1 cellular context compared by ENCODE assay signal in the genomic region with DNA sequence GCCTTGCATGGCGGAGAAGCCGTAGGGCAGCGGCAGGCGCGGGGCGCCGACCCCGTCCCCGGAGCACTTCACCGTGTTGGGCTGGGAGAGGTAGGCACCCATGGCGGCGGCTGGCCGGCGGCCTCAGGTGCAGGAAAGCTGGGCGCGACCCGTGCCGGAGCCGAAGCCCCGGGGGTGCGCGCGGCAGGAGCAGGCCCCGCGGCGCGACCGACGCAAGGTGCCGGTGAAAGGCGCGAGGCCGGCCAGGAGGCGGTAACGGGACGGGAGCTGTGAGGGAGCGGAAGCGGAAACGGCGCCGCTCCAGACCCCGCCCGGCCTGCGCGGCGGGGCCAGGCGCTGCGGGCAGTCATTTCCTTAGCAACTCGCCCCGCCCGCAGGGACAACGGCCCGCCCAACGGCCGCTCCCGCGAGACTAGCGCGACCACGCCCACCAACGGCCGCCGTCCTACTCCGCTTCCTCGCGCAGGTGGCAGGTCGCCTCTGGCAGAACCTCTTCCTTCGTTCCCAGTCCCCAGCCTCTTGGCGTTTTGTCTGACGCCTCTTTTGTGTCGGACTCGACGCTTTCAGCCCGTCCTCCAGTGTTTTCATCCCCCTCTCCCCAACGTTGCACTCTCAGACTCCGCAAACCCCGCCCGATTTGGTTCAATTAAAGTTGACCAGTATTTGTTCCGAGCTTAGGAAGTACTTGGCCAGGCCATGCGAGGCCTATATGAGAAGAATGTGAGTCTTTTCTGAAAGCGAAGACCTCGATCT.
A peak's percentile ranks its signal among the peaks of the same experiment; 100 is the strongest.
TF ChIP-seq lines count a peak whose summit lies in the region.

Gene PPM1G, minus strand, starts transcription at position 271 of the 753 bp plus-strand sequence. Its CDS starts 169 bp downstream, at position 102.

TF ChIP-seq in HepG2, 621 proteins besides CTCF, POLR2A, EP300 and RAD21 (continued from another document and continues in another):
- TF ChIP-seq ZNF318 (CRISPR knock-in tag; IDR thresholded peaks at IDR 0.05), result peak; percentile 18; the same call in 1 of the 2 replicates
- TF ChIP-seq ZNF577 (CRISPR knock-in tag; IDR thresholded peaks at IDR 0.05; ENCODE audit: borderline replicate concordance, low read depth), result peak; percentile 83
- peak; percentile 48 for TF ChIP-seq NCOA2 (CRISPR knock-in tag; IDR thresholded peaks at IDR 0.05)
- TF ChIP-seq LBX2 (CRISPR knock-in tag; IDR thresholded peaks at IDR 0.05; ENCODE audit: borderline replicate concordance), result peak; percentile 84; the same call in 1 of the 2 replicates
- no peak; the same call in none of the 2 replicates for TF ChIP-seq RFXAP (CRISPR knock-in tag; IDR thresholded peaks at IDR 0.05; ENCODE audit: borderline replicate concordance)
- TF ChIP-seq, protein P1, sequence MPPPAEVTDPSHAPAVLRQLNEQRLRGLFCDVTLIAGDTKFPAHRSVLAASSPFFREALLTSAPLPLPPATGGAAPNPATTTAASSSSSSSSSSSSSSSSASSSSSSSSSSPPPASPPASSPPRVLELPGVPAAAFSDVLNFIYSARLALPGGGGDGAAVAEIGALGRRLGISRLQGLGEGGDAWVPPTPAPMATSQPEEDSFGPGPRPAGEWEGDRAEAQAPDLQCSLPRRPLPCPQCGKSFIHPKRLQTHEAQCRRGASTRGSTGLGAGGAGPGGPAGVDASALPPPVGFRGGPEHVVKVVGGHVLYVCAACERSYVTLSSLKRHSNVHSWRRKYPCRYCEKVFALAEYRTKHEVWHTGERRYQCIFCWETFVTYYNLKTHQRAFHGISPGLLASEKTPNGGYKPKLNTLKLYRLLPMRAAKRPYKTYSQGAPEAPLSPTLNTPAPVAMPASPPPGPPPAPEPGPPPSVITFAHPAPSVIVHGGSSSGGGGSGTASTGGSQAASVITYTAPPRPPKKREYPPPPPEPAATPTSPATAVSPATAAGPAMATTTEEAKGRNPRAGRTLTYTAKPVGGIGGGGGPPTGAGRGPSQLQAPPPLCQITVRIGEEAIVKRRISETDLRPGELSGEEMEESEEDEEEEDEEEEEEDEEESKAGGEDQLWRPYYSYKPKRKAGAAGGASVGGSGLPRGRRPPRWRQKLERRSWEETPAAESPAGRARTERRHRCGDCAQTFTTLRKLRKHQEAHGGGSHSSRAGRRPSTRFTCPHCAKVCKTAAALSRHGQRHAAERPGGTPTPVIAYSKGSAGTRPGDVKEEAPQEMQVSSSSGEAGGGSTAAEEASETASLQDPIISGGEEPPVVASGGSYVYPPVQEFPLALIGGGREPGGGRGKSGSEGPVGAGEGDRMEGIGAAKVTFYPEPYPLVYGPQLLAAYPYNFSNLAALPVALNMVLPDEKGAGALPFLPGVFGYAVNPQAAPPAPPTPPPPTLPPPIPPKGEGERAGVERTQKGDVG (CRISPR knock-in tag; IDR thresholded peaks at IDR 0.05; ENCODE audit: borderline replicate concordance), result no peak
- TF ChIP-seq, protein P2, sequence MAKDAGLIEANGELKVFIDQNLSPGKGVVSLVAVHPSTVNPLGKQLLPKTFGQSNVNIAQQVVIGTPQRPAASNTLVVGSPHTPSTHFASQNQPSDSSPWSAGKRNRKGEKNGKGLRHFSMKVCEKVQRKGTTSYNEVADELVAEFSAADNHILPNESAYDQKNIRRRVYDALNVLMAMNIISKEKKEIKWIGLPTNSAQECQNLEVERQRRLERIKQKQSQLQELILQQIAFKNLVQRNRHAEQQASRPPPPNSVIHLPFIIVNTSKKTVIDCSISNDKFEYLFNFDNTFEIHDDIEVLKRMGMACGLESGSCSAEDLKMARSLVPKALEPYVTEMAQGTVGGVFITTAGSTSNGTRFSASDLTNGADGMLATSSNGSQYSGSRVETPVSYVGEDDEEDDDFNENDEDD (CRISPR knock-in tag; IDR thresholded peaks at IDR 0.05; ENCODE audit: borderline replicate concordance), result peak; percentile 92
- peak; percentile 56; the same call in 1 of the 2 replicates for TF ChIP-seq ZHX1 (CRISPR knock-in tag; IDR thresholded peaks at IDR 0.05; ENCODE audit: low read depth)
- TF ChIP-seq SUZ12 (IDR thresholded peaks at IDR 0.05; ENCODE audit: low read depth, low read length), result no peak
- TF ChIP-seq RARG (CRISPR knock-in tag; IDR thresholded peaks at IDR 0.05; ENCODE audit: low read depth), result peak; percentile 75; the same call in 1 of the 2 replicates
- TF ChIP-seq ZFP37 (CRISPR knock-in tag; IDR thresholded peaks at IDR 0.05; ENCODE audit: borderline replicate concordance), result peak; percentile 90; the same call in 1 of the 2 replicates
- TF ChIP-seq, protein P3, sequence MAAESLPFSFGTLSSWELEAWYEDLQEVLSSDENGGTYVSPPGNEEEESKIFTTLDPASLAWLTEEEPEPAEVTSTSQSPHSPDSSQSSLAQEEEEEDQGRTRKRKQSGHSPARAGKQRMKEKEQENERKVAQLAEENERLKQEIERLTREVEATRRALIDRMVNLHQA (CRISPR knock-in tag; IDR thresholded peaks at IDR 0.05), result no peak
- peak; percentile 84 for TF ChIP-seq GZF1 (CRISPR knock-in tag; IDR thresholded peaks at IDR 0.05)
- peak; percentile 53; the same call in 1 of the 2 replicates for TF ChIP-seq KDM2A (CRISPR knock-in tag; IDR thresholded peaks at IDR 0.05; ENCODE audit: borderline replicate concordance, low read depth)
- TF ChIP-seq, protein P4, sequence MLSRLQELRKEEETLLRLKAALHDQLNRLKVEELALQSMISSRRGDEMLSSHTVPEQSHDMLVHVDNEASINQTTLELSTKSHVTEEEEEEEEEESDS (CRISPR knock-in tag; IDR thresholded peaks at IDR 0.05; ENCODE audit: borderline replicate concordance), result peak; percentile 73; the same call in 1 of the 2 replicates
- TF ChIP-seq PRPF4 (IDR thresholded peaks at IDR 0.05; ENCODE audit: low read depth, low read length, poor library complexity, severe bottlenecking), result no peak
- TF ChIP-seq GATA4 (IDR thresholded peaks at IDR 0.05; ENCODE audit: borderline replicate concordance, low read depth), result peak; percentile 84
- TF ChIP-seq SIX1 (CRISPR knock-in tag; IDR thresholded peaks at IDR 0.05; ENCODE audit: borderline replicate concordance), result peak; percentile 47; the same call in 1 of the 2 replicates
- TF ChIP-seq, protein P5, sequence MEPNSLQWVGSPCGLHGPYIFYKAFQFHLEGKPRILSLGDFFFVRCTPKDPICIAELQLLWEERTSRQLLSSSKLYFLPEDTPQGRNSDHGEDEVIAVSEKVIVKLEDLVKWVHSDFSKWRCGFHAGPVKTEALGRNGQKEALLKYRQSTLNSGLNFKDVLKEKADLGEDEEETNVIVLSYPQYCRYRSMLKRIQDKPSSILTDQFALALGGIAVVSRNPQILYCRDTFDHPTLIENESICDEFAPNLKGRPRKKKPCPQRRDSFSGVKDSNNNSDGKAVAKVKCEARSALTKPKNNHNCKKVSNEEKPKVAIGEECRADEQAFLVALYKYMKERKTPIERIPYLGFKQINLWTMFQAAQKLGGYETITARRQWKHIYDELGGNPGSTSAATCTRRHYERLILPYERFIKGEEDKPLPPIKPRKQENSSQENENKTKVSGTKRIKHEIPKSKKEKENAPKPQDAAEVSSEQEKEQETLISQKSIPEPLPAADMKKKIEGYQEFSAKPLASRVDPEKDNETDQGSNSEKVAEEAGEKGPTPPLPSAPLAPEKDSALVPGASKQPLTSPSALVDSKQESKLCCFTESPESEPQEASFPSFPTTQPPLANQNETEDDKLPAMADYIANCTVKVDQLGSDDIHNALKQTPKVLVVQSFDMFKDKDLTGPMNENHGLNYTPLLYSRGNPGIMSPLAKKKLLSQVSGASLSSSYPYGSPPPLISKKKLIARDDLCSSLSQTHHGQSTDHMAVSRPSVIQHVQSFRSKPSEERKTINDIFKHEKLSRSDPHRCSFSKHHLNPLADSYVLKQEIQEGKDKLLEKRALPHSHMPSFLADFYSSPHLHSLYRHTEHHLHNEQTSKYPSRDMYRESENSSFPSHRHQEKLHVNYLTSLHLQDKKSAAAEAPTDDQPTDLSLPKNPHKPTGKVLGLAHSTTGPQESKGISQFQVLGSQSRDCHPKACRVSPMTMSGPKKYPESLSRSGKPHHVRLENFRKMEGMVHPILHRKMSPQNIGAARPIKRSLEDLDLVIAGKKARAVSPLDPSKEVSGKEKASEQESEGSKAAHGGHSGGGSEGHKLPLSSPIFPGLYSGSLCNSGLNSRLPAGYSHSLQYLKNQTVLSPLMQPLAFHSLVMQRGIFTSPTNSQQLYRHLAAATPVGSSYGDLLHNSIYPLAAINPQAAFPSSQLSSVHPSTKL (CRISPR knock-in tag; IDR thresholded peaks at IDR 0.05), result peak; percentile 42; the same call in 1 of the 2 replicates
- TF ChIP-seq YY1 (IDR thresholded peaks at IDR 0.05; ENCODE audit: insufficient read depth, insufficient replicate concordance, low read depth, low read length), result peak; percentile 70
- peak; percentile 73; the same call in 1 of the 2 replicates for TF ChIP-seq ISL2 (CRISPR knock-in tag; IDR thresholded peaks at IDR 0.05)
- TF ChIP-seq FOXP4 (CRISPR knock-in tag; IDR thresholded peaks at IDR 0.05), result peak; percentile 44; the same call in 1 of the 2 replicates
- peak; percentile 92 for TF ChIP-seq ZFYVE20 (CRISPR knock-in tag; IDR thresholded peaks at IDR 0.05; ENCODE audit: borderline replicate concordance, low read depth)
